In the genomic region with DNA sequence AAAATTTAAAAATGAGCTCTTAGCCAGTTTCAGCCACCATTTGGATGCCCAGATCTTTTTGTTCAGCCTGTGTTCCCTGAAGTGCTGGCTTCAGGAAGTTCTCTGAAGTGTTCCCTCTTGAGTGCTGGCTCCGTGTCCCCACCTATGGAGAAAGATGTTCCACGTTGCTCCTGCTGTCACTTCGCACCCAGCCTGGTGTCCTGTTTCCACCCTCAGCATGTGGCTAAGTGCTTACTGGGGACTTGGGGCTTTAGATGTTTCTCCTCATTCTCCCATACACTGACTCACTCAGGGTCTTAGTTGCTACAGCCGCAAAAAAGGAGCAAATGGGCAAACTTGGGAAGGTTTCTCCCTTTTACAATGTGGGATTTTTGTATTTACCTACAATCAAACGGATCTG, we compare ENCODE assay signal across 25 cellular contexts.
"Had no signal": no experiment of that assay in that cellular context is flagged by ENCODE, and none has a peak within 500 bp of the region (broad histone marks: within the 10 kb centered on the region; RNA-seq: fewer than 3 reads in every experiment).

No MANE protein-coding gene starts in this region.

- H3K9me3 ChIP-seq: adrenal gland, body of pancreas, SJCRH30 had no signal

- H3K36me3 ChIP-seq: adrenal gland, SJCRH30 had no signal

- H3K27me3 ChIP-seq: adrenal gland, body of pancreas, SJCRH30 had no signal

- ATAC-seq: activated naive CD4-positive, alpha-beta T cell treated with anti-CD3 and anti-CD28 coated beads, Interleukin-2, amount 50 U/mL, for 72 hours; body of pancreas; Panc1 had no signal

- DNase-seq: activated CD4-positive, alpha-beta memory T cell treated with anti-CD3 and anti-CD28 coated beads, Interleukin-2, amount 10 ng/mL, durations not matched to agents 7 days and 5 days; activated CD4-positive, alpha-beta T cell treated with anti-CD3 and anti-CD28 coated beads for 1 hour; activated CD4-positive, alpha-beta T cell treated with anti-CD3 and anti-CD28 coated beads for 48 hours; activated CD4-positive, CD25-positive, alpha-beta regulatory T cell; activated gamma-delta T cell; activated naive CD4-positive, alpha-beta T cell treated with Interleukin-2 at 50 U/mL for 16 hours; activated T-cell treated with anti-CD3 and anti-CD28 coated beads, Interleukin-2, amount 50 U/mL, for 24 hours; adrenal gland; body of pancreas; caudate nucleus; Karpas-422; KBM-7; NCI-H1105 treated with DMSO at 0.1 percent for 48 hours; NCI-H1436 treated with DMSO at 0.1 percent for 48 hours; NCI-H1694 treated with DMSO at 0.1 percent for 48 hours; NCI-H2029; NCI-H345; NCI-H524 treated with DMSO at 0.1 percent for 48 hours; SHP77; SJCRH30; T1000; WERI-Rb-1 had no signal

- H3K4me1 ChIP-seq: adrenal gland, body of pancreas, SJCRH30 had no signal

- H3K27ac ChIP-seq: adrenal gland, body of pancreas, SJCRH30, SK-N-MC, WERI-Rb-1 had no signal

- H3K4me3 ChIP-seq: adrenal gland, body of pancreas, SJCRH30, SK-N-MC had no signal
